In genomic region chr17:3944485-3945388, GRCh38 we compare ENCODE assay signal across 8 cellular contexts. TPM values are rescaled to one million over a fixed set of nuclear protein-coding genes. Genes with fewer than 3 reads are reported as not detected.
DNase-seq lines count a peak whose midpoint lies in the region; ATAC-seq and TF ChIP-seq lines count a peak whose summit lies in the region.

No MANE protein-coding gene starts in this region.

- TF ChIP-seq POLR2A in heart left ventricle (IDR thresholded peaks at IDR 0.05): peak in 1 of 2 donors; percentile 26

- CTCF ChIA-PET in activated naive CD4-positive, alpha-beta T cell treated with anti-CD3 and anti-CD28 coated beads for 36 hours (lab: Charles Lee): no interaction called here

- H3K4me3 Mint-ChIP-seq in activated naive CD4-positive, alpha-beta T cell treated with anti-CD3 and anti-CD28 coated beads for 36 hours: no peak overlapping the region

- intact Hi-C loops in activated naive CD4-positive, alpha-beta T cell treated with anti-CD3 and anti-CD28 coated beads for 36 hours (cut with micrococcal nuclease): no loop called here
- intact Hi-C loops in heart left ventricle (cut with DNase I) (no loop called here), ascending aorta (cut with DNase I) (no loop called here)

- H3K4me1 ChIP-seq in heart left ventricle: peaks cover 0 to 21% (median 5%) of the 10 kb centered on the region in 12 donors
- no peaks in the 10 kb centered on the region for H3K4me1 ChIP-seq in ascending aorta

- no peaks in the 10 kb centered on the region for H3K9me3 ChIP-seq in heart left ventricle
- H3K9me3 ChIP-seq in ascending aorta: no peaks in the 10 kb centered on the region

- H3K27ac ChIP-seq in heart left ventricle (peak overlapping the region in 5 of 12 donors; percentile 19 to 49 (median 34)), ascending aorta (no peak overlapping the region)

- WGBS in heart left ventricle, 4 donors: 29 to 50% (median 36%) methylated on average over 23 to 68 of the region's 68 CpGs

- H3K27me3 ChIP-seq in heart left ventricle: no peaks in the 10 kb centered on the region
- H3K27me3 ChIP-seq in ascending aorta: no peaks in the 10 kb centered on the region

- H3K27me3 Mint-ChIP-seq in activated naive CD4-positive, alpha-beta T cell treated with anti-CD3 and anti-CD28 coated beads for 36 hours (ENCODE audit: low read depth): no peaks in the 10 kb centered on the region

- H3K9me3 Mint-ChIP-seq in activated naive CD4-positive, alpha-beta T cell treated with anti-CD3 and anti-CD28 coated beads for 36 hours: no peaks in the 10 kb centered on the region

- ATAC-seq in heart left ventricle (peak; percentile 82 to 96 (median 92)), GM19324 (IDR thresholded peaks at IDR 0.05; ENCODE audit: low FRiP score, unreplicated experiment) (no peak)

- H3K27ac Mint-ChIP-seq in activated naive CD4-positive, alpha-beta T cell treated with anti-CD3 and anti-CD28 coated beads for 36 hours: no peak overlapping the region

- peaks cover 40% of the 10 kb centered on the region for H3K36me3 Mint-ChIP-seq in activated naive CD4-positive, alpha-beta T cell treated with anti-CD3 and anti-CD28 coated beads for 36 hours (ENCODE audit: low read depth)

- TF ChIP-seq CTCF in AG10803 (conservative IDR thresholded peaks at IDR 0.05; ENCODE audit: low read length): no peak
- TF ChIP-seq CTCF in heart left ventricle (IDR thresholded peaks at IDR 0.05): no peak
- no peak for TF ChIP-seq CTCF in retinal pigment epithelial cell (conservative IDR thresholded peaks at IDR 0.05; ENCODE audit: low read depth, low read length)
- TF ChIP-seq CTCF in ascending aorta (IDR thresholded peaks at IDR 0.05): no peak

- H3K4me3 ChIP-seq in AG10803 (ENCODE audit: low read length) (peak overlapping the region; percentile 63), heart left ventricle (peak overlapping the region in 11 of 12 donors; percentile 21 to 50 (median 41)), retinal pigment epithelial cell (ENCODE audit: low read length) (peak overlapping the region; percentile 27), ascending aorta (no peak overlapping the region)

- DNase-seq in AG10803 (ENCODE audit: low read depth): peak; percentile 49
- DNase-seq in HuH-7 (ENCODE audit: low spot score): peak; percentile 88
- DNase-seq in activated naive CD4-positive, alpha-beta T cell treated with anti-CD3 and anti-CD28 coated beads for 36 hours: peak; percentile 39
- peak; percentile 56 to 89 (median 70) for DNase-seq in heart left ventricle
- no peak for DNase-seq in retinal pigment epithelial cell (ENCODE audit: low read depth)
- DNase-seq in ascending aorta (ENCODE audit: low spot score in 2 of 2): no peak
- DNase-seq in NCI-H748 (lab: John Stamatoyannopoulos, UW; ENCODE audit: unreplicated experiment): no peak

- H3K36me3 ChIP-seq in heart left ventricle (peaks cover 0 to 68% (median 3%) of the 10 kb centered on the region in 9 donors), ascending aorta (peaks cover 33 to 55% of the 10 kb centered on the region in 2 donors)

- no peaks in the 10 kb centered on the region for H3K4me1 Mint-ChIP-seq in activated naive CD4-positive, alpha-beta T cell treated with anti-CD3 and anti-CD28 coated beads for 36 hours (ENCODE audit: low read depth)

RNA-seq across cellular contexts. Expression of gene ATP2A3, which starts 19.5 kb away (rescaled TPM):
- 10 to 100 TPM; 75.5 to 76.4 TPM for total RNA-seq in activated naive CD4-positive, alpha-beta T cell treated with anti-CD3 and anti-CD28 coated beads for 36 hours
- 10 to 100 TPM in 1 of 9 donors, 1 to 10 TPM in 8; 3.3 to 19.7 (median 7.0) TPM for total RNA-seq in heart left ventricle
- 10 to 100 TPM in 1 of 2 donors, 1 to 10 TPM in 1; 5.1 to 21.8 TPM for polyA plus RNA-seq in heart left ventricle
- total RNA-seq in ascending aorta: 27.2 TPM

RNA-seq across cellular contexts. Expression of gene P2RX1, which starts 28.5 kb away (rescaled TPM):
- under 1 TPM; 0.10 to 0.17 TPM for total RNA-seq in activated naive CD4-positive, alpha-beta T cell treated with anti-CD3 and anti-CD28 coated beads for 36 hours
- total RNA-seq in heart left ventricle: 1 to 10 TPM in 2 of 9 donors, under 1 TPM in 7; 0.22 to 5.5 (median 0.52) TPM
- polyA plus RNA-seq in heart left ventricle: 1 to 10 TPM in 1 of 2 donors, under 1 TPM in 1; 0.19 to 1.4 TPM
- not detected for total RNA-seq in ascending aorta

RNA-seq across cellular contexts. Expression of gene CAMKK1, which starts 51.9 kb away (rescaled TPM):
- total RNA-seq in activated naive CD4-positive, alpha-beta T cell treated with anti-CD3 and anti-CD28 coated beads for 36 hours: 1 to 10 TPM; 2.4 to 2.7 TPM
- total RNA-seq in heart left ventricle (1 to 10 TPM; 2.0 to 6.8 (median 4.3) TPM), ascending aorta (3.6 TPM)
- 1 to 10 TPM; 2.0 to 4.2 TPM for polyA plus RNA-seq in heart left ventricle

Comparison
In these comparisons a context has a peak if more than half of its experiments do, and no peak if none do; other contexts are left out.
1. DNase-seq: peak in AG10803 (single experiment), HuH-7 (single experiment), activated naive CD4-positive, alpha-beta T cell treated with anti-CD3 and anti-CD28 coated beads for 36 hours (single experiment) and heart left ventricle (5 of 5); none in retinal pigment epithelial cell (single experiment), ascending aorta (0 of 2) and NCI-H748 (single experiment).
2. H3K4me3 ChIP-seq: peak in AG10803 (single experiment), heart left ventricle (11 of 12) and retinal pigment epithelial cell (single experiment); none in ascending aorta (0 of 2).